In the genomic region with DNA sequence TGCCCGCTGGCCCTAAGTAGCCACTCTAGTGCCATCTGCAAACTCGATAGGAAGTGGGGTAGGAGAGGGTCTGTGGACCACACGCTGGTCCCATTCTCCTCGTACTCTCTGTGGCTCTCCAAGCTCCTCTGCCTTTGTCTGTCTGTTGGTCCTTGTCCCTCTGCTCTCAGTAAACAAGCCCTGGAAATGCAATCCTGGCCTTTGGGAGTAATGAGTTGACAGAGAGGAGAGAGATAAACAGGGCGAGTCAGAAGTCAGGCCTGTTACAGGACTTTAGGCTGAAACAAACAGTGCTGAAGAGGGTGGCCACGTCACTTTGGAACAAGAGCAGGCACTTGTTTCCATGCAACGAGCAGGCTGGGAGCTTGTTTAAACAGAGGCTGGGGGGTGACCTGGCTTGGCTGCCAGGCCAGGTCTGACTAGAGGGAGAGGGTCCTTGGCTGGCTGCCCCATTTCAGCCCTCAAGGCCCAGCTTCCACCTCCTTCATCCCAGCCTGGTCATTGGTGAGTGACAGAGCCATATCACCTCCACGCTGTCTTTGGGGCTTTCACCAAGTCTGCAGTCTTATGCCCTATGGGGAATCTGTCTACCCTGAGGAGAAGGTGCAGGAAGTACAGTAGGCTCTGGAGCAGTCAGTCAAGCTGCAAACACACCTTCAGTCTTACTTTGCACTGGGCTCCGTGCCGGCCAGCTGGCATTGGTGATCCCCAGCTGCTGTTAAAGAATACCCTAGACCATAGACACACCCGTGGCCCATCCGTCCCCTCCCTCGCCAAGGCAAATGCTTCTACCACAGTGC, we compare ENCODE assay signal across 2 cellular contexts.
TF ChIP-seq lines count a peak whose summit lies in the region.

No MANE protein-coding gene starts in this region.

TF ChIP-seq in A549, 52 proteins besides CTCF, POLR2A, EP300 and RAD21:
- TF ChIP-seq, protein P1, sequence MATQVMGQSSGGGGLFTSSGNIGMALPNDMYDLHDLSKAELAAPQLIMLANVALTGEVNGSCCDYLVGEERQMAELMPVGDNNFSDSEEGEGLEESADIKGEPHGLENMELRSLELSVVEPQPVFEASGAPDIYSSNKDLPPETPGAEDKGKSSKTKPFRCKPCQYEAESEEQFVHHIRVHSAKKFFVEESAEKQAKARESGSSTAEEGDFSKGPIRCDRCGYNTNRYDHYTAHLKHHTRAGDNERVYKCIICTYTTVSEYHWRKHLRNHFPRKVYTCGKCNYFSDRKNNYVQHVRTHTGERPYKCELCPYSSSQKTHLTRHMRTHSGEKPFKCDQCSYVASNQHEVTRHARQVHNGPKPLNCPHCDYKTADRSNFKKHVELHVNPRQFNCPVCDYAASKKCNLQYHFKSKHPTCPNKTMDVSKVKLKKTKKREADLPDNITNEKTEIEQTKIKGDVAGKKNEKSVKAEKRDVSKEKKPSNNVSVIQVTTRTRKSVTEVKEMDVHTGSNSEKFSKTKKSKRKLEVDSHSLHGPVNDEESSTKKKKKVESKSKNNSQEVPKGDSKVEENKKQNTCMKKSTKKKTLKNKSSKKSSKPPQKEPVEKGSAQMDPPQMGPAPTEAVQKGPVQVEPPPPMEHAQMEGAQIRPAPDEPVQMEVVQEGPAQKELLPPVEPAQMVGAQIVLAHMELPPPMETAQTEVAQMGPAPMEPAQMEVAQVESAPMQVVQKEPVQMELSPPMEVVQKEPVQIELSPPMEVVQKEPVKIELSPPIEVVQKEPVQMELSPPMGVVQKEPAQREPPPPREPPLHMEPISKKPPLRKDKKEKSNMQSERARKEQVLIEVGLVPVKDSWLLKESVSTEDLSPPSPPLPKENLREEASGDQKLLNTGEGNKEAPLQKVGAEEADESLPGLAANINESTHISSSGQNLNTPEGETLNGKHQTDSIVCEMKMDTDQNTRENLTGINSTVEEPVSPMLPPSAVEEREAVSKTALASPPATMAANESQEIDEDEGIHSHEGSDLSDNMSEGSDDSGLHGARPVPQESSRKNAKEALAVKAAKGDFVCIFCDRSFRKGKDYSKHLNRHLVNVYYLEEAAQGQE (IDR thresholded peaks at IDR 0.05): no peak
- TF ChIP-seq HDAC2 (IDR thresholded peaks at IDR 0.05): no peak
- no peak for TF ChIP-seq RFX5 (IDR thresholded peaks at IDR 0.05)
- no peak for TF ChIP-seq CBX2 (IDR thresholded peaks at IDR 0.05; ENCODE audit: borderline replicate concordance, low read depth)
TF ChIP-seq in A549: peak in this region for 0.

TF ChIP-seq in H1, 55 proteins besides CTCF, POLR2A, EP300 and RAD21:
- TF ChIP-seq SIX5 (IDR thresholded peaks at IDR 0.05; ENCODE audit: low read depth, low read length) (no peak), EGR1 (IDR thresholded peaks at IDR 0.05; ENCODE audit: borderline replicate concordance, low read depth, low read length) (no peak), TAF1 (IDR thresholded peaks at IDR 0.05; ENCODE audit: low read depth, low read length) (no peak), JUN (IDR thresholded peaks at IDR 0.05; ENCODE audit: low read depth, low read length) (no peak)
